ENCODE assay signal across 18 cellular contexts in the genomic region with DNA sequence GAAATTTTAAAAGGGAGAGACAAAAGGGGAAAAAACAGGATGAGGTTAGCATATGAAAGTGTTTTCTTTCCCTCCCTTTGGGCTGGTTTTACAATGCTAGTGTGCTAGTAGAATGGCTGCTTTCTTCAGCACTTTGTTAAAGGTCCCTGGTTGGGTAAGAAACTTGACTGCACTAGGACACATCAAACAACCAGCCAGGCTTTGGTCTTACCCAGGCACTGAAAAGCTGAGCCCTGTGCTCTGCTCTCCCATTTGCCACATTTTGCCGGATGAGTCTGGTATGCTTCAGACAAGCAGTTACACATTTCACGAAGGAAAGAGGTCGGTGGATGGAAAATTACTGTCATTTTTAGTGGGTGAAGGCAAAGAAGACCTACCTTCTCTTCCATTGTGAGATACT.
A peak's percentile ranks its signal among the peaks of the same experiment; 100 is the strongest.
DNase-seq lines count a peak whose midpoint lies in the region; ATAC-seq lines count a peak whose summit lies in the region.
"Had no signal": no experiment of that assay in that cellular context is flagged by ENCODE, and none has a peak within 500 bp of the region (broad histone marks: within the 10 kb centered on the region; RNA-seq: fewer than 3 reads in every experiment).

No MANE protein-coding gene starts in this region.

- no peaks in the 10 kb centered on the region for H3K9me3 Mint-ChIP-seq in activated naive CD8-positive, alpha-beta T cell (ENCODE audit: low read depth)
- no peaks in the 10 kb centered on the region for H3K9me3 Mint-ChIP-seq in activated naive CD8-positive, alpha-beta T cell treated with anti-CD3 and anti-CD28 coated beads for 36 hours
- no peaks in the 10 kb centered on the region for H3K9me3 Mint-ChIP-seq in activated naive CD8-positive, alpha-beta T cell treated with anti-CD3 and anti-CD28 coated beads, Interleukin-2, amount 50 U/mL, for 24 hours
- peaks cover 0 to 3% (median 0%) of the 10 kb centered on the region in 9 donors for H3K9me3 Mint-ChIP-seq in naive thymus-derived CD8-positive, alpha-beta T cell

- intact Hi-C loops in Right ventricle myocardium superior (cut with DNase I), result no loop called here

- H3K9me3 ChIP-seq in HUES6 (ENCODE audit: control insufficient read depth, insufficient read depth, low read depth, low read length), result no peaks in the 10 kb centered on the region
- H3K9me3 ChIP-seq: MG63, Peyer's patch had no signal

- ATAC-seq in activated naive CD8-positive, alpha-beta T cell treated with anti-CD3 and anti-CD28 coated beads, Interleukin-2, amount 50 U/mL, for 24 hours, result peak; percentile 69
- ATAC-seq in naive thymus-derived CD8-positive, alpha-beta T cell, result peak; percentile 33 to 44
- ATAC-seq in GM19324 (IDR thresholded peaks at IDR 0.05; ENCODE audit: low FRiP score, unreplicated experiment) (no peak), Right ventricle myocardium superior (ENCODE audit: poor library complexity) (no peak)

- no peak overlapping the region for H3K9ac ChIP-seq in HUES6 (ENCODE audit: low read length)

- peaks cover 34% of the 10 kb centered on the region for H3K4me1 ChIP-seq in HUES6 (ENCODE audit: control insufficient read depth, insufficient read depth, low read length)
- H3K4me1 ChIP-seq: Peyer's patch had no signal

- H3K27ac Mint-ChIP-seq in activated naive CD8-positive, alpha-beta T cell, result peak overlapping the region; percentile 37
- H3K27ac Mint-ChIP-seq in activated naive CD8-positive, alpha-beta T cell treated with anti-CD3 and anti-CD28 coated beads for 36 hours, result no peak overlapping the region
- peak overlapping the region; percentile 32 for H3K27ac Mint-ChIP-seq in activated naive CD8-positive, alpha-beta T cell treated with anti-CD3 and anti-CD28 coated beads, Interleukin-2, amount 50 U/mL, for 24 hours
- peak overlapping the region in 6 of 10 donors; percentile 6 to 74 (median 58) for H3K27ac Mint-ChIP-seq in naive thymus-derived CD8-positive, alpha-beta T cell

- no peaks in the 10 kb centered on the region for H3K36me3 ChIP-seq in HUES6 (ENCODE audit: control insufficient read depth, insufficient read depth, low read length)
- H3K36me3 ChIP-seq: MG63, Peyer's patch had no signal

- H3K36me3 Mint-ChIP-seq in activated naive CD8-positive, alpha-beta T cell, result no peaks in the 10 kb centered on the region
- H3K36me3 Mint-ChIP-seq in activated naive CD8-positive, alpha-beta T cell treated with anti-CD3 and anti-CD28 coated beads for 36 hours, result no peaks in the 10 kb centered on the region
- no peaks in the 10 kb centered on the region for H3K36me3 Mint-ChIP-seq in activated naive CD8-positive, alpha-beta T cell treated with anti-CD3 and anti-CD28 coated beads, Interleukin-2, amount 50 U/mL, for 24 hours (ENCODE audit: low read depth)
- no peaks in the 10 kb centered on the region for H3K36me3 Mint-ChIP-seq in naive thymus-derived CD8-positive, alpha-beta T cell

- no peak overlapping the region for H3K4me3 Mint-ChIP-seq in activated naive CD8-positive, alpha-beta T cell
- H3K4me3 Mint-ChIP-seq in activated naive CD8-positive, alpha-beta T cell treated with anti-CD3 and anti-CD28 coated beads for 36 hours, result no peak overlapping the region
- H3K4me3 Mint-ChIP-seq in activated naive CD8-positive, alpha-beta T cell treated with anti-CD3 and anti-CD28 coated beads, Interleukin-2, amount 50 U/mL, for 24 hours, result no peak overlapping the region
- peak overlapping the region in 6 of 10 donors; percentile 23 to 74 (median 50) for H3K4me3 Mint-ChIP-seq in naive thymus-derived CD8-positive, alpha-beta T cell

- H3K27me3 ChIP-seq in HUES6 (ENCODE audit: control insufficient read depth, insufficient read depth, low read length), result no peaks in the 10 kb centered on the region
- H3K27me3 ChIP-seq: MG63, Peyer's patch had no signal

- peaks cover 5% of the 10 kb centered on the region for H3K27me3 Mint-ChIP-seq in activated naive CD8-positive, alpha-beta T cell
- no peaks in the 10 kb centered on the region for H3K27me3 Mint-ChIP-seq in activated naive CD8-positive, alpha-beta T cell treated with anti-CD3 and anti-CD28 coated beads for 36 hours
- H3K27me3 Mint-ChIP-seq in activated naive CD8-positive, alpha-beta T cell treated with anti-CD3 and anti-CD28 coated beads, Interleukin-2, amount 50 U/mL, for 24 hours, result no peaks in the 10 kb centered on the region
- peaks cover 0 to 19% (median 6%) of the 10 kb centered on the region in 5 donors for H3K27me3 Mint-ChIP-seq in naive thymus-derived CD8-positive, alpha-beta T cell

- peak overlapping the region; percentile 35; the same call in 1 of the 2 replicates for H3K27ac ChIP-seq in HUES6 (ENCODE audit: low read depth, low read length)
- H3K27ac ChIP-seq: Peyer's patch had no signal

- POLR2A ChIA-PET in naive thymus-derived CD8-positive, alpha-beta T cell (lab: Charles Lee), result interaction anchor here (0.6 kb wide), 1 partner anchor 21 kb away, joined by 6 read pairs; no protein-coding TSS in a partner anchor

- peaks cover 6% of the 10 kb centered on the region for H3K4me1 Mint-ChIP-seq in activated naive CD8-positive, alpha-beta T cell (ENCODE audit: low read depth)
- no peaks in the 10 kb centered on the region for H3K4me1 Mint-ChIP-seq in activated naive CD8-positive, alpha-beta T cell treated with anti-CD3 and anti-CD28 coated beads for 36 hours
- peaks cover 2% of the 10 kb centered on the region for H3K4me1 Mint-ChIP-seq in activated naive CD8-positive, alpha-beta T cell treated with anti-CD3 and anti-CD28 coated beads, Interleukin-2, amount 50 U/mL, for 24 hours
- peaks cover 0 to 7% (median 0%) of the 10 kb centered on the region in 4 donors for H3K4me1 Mint-ChIP-seq in naive thymus-derived CD8-positive, alpha-beta T cell

- H3K4me3 ChIP-seq in HUES6 (ENCODE audit: low read depth, low read length), result peak overlapping the region; percentile 2; the same call in 1 of the 2 replicates
- H3K4me3 ChIP-seq: MG63, Peyer's patch had no signal

- no peak for DNase-seq in activated naive CD8-positive, alpha-beta T cell treated with anti-CD3 and anti-CD28 coated beads for 36 hours
- no peak for DNase-seq in activated naive CD8-positive, alpha-beta T cell treated with anti-CD3 and anti-CD28 coated beads, Interleukin-2, amount 50 U/mL, for 24 hours
- DNase-seq in naive thymus-derived CD8-positive, alpha-beta T cell, result peak in 3 of 10 donors; percentile 20 to 32 (median 29)
- no peak for DNase-seq in stimulated activated CD4-positive, alpha-beta T cell treated with anti-CD3 and anti-CD28 coated beads, Interleukin-1b, Interleukin-23, amount 100 ng/mL, for 48 hours
- DNase-seq in Right ventricle myocardium superior, result no peak
- DNase-seq: ACHN, C1 segment of cervical spinal cord, GOT3, Kasumi-1, MG63, NCI-H1048, NCI-H1436, NCI-H1930, NCI-H526 treated with DMSO at 0.1 percent for 48 hours, Peyer's patch had no signal

Comparison
In these comparisons a context has a peak if more than half of its experiments do, and no peak if none do; other contexts are left out.
1. H3K4me3 Mint-ChIP-seq: peak in naive thymus-derived CD8-positive, alpha-beta T cell (6 of 10); none in activated naive CD8-positive, alpha-beta T cell (single experiment), activated naive CD8-positive, alpha-beta T cell treated with anti-CD3 and anti-CD28 coated beads for 36 hours (single experiment) and activated naive CD8-positive, alpha-beta T cell treated with anti-CD3 and anti-CD28 coated beads, Interleukin-2, amount 50 U/mL, for 24 hours (single experiment).
2. ATAC-seq: peak in activated naive CD8-positive, alpha-beta T cell treated with anti-CD3 and anti-CD28 coated beads, Interleukin-2, amount 50 U/mL, for 24 hours (single experiment) and naive thymus-derived CD8-positive, alpha-beta T cell (2 of 2); none in GM19324 (single experiment) and Right ventricle myocardium superior (single experiment).